ENCODE assay signal across 8 cellular contexts in genomic region chr2:128196026-128196822, GRCh38.
A peak's percentile ranks its signal among the peaks of the same experiment; 100 is the strongest.
DNase-seq lines count a peak whose midpoint lies in the region; TF ChIP-seq lines count a peak whose summit lies in the region.

No MANE protein-coding gene starts in this region.

- H3K9me2 ChIP-seq in PC-9 (ENCODE audit: insufficient read depth), result no peaks in the 10 kb centered on the region

- H3K36me3 ChIP-seq in esophagus muscularis mucosa (peaks cover 0 to 9% (median 5%) of the 10 kb centered on the region in 4 donors), sigmoid colon (peaks cover 0 to 6% (median 0%) of the 10 kb centered on the region in 4 donors), PC-9 (ENCODE audit: low read depth) (no peaks in the 10 kb centered on the region)

- H3K4me3 ChIP-seq in esophagus muscularis mucosa (peak overlapping the region in 2 of 4 donors; percentile 13 to 18), sigmoid colon (peak overlapping the region in 2 of 4 donors; percentile 8 to 9), PC-9 (no peak overlapping the region)

- H3K27ac ChIP-seq in esophagus muscularis mucosa (replicated peaks in 1 of 4) (peak overlapping the region; percentile 18 to 63 (median 58)), sigmoid colon (peak overlapping the region; percentile 30 to 73 (median 63)), PC-9 (no peak overlapping the region)

- no peak overlapping the region for H3K4me2 ChIP-seq in PC-9

- H3K27me3 ChIP-seq in esophagus muscularis mucosa (no peaks in the 10 kb centered on the region), sigmoid colon (no peaks in the 10 kb centered on the region), PC-9 (ENCODE audit: insufficient read depth, low read depth) (no peaks in the 10 kb centered on the region)

- CTCF ChIA-PET in PC-9 (lab: Charles Lee), result no interaction called here

- TF ChIP-seq EP300 in esophagus muscularis mucosa (IDR thresholded peaks at IDR 0.05) (no peak), sigmoid colon (IDR thresholded peaks at IDR 0.05) (no peak)

- WGBS in esophagus muscularis mucosa, result 48% methylated on average over 10 of the region's 10 CpGs
- WGBS in sigmoid colon, 2 donors, result 26 to 42% methylated on average over 10 of the region's 10 CpGs

- DNase-seq in NCI-H748 (lab: John Stamatoyannopoulos, UW; ENCODE audit: unreplicated experiment), result peak; percentile 1
- DNase-seq in NCI-H748 treated with DMSO at 0.1 percent for 48 hours (lab: John Stamatoyannopoulos, UW), result no peak
- DNase-seq in NCI-H146 (lab: John Stamatoyannopoulos, UW), result peak; percentile 39
- no peak for DNase-seq in esophagus muscularis mucosa (ENCODE audit: extremely low spot score)
- DNase-seq in sigmoid colon, result peak; percentile 68
- DNase-seq in PC-9, result no peak
- no peak for DNase-seq in NCI-H1930 (lab: John Stamatoyannopoulos, UW)
- no peak for DNase-seq in NAMALWA (ENCODE audit: low spot score)

- no peaks in the 10 kb centered on the region for H3K79me2 ChIP-seq in PC-9 (ENCODE audit: low read depth)

- intact Hi-C loops in esophagus muscularis mucosa (cut with DNase I) (loop anchor here (5.0 kb wide), 1 partner anchor 36 kb away; no protein-coding TSS in a partner anchor), sigmoid colon (cut with DNase I) (loop anchor here (5.0 kb wide), 1 partner anchor 36 kb away; no protein-coding TSS in a partner anchor), PC-9 (cut with micrococcal nuclease; ENCODE audit: unreplicated experiment) (no loop called here)

- TF ChIP-seq CTCF in esophagus muscularis mucosa (IDR thresholded peaks at IDR 0.05) (no peak), sigmoid colon (IDR thresholded peaks at IDR 0.05) (no peak), PC-9 (conservative IDR thresholded peaks at IDR 0.05) (no peak)

- H4K20me1 ChIP-seq in PC-9 (ENCODE audit: insufficient read depth), result 0 out of 2 replicates have a peak, but pooled peaks cover 4% of the 10 kb centered on the region

- TF ChIP-seq POLR2A in esophagus muscularis mucosa (IDR thresholded peaks at IDR 0.05; ENCODE audit: low read depth) (no peak), sigmoid colon (IDR thresholded peaks at IDR 0.05) (no peak)

- no TSS peak for BruUV-seq in PC-9 (replicated peaks; lab: Mats Ljungman, UMichigan)

- peaks cover 13 to 25% (median 21%) of the 10 kb centered on the region in 4 donors for H3K4me1 ChIP-seq in esophagus muscularis mucosa
- H3K4me1 ChIP-seq in sigmoid colon, result peaks cover 0 to 23% (median 18%) of the 10 kb centered on the region in 4 donors
- H3K4me1 ChIP-seq in PC-9 (replicated peaks; ENCODE audit: insufficient read depth), result no peaks in the 10 kb centered on the region

- H2AFZ ChIP-seq in PC-9, result no peak overlapping the region

- no peaks in the 10 kb centered on the region for H3F3A ChIP-seq in PC-9 (ENCODE audit: insufficient read depth, low read depth)

- H3K9me3 ChIP-seq in esophagus muscularis mucosa, result no peaks in the 10 kb centered on the region
- no peaks in the 10 kb centered on the region for H3K9me3 ChIP-seq in sigmoid colon
- H3K9me3 ChIP-seq in PC-9 (ENCODE audit: insufficient read depth, low read depth), result no peaks in the 10 kb centered on the region

- POLR2A ChIA-PET in PC-9 (lab: Charles Lee; ENCODE audit: unreplicated experiment), result no interaction called here

Comparison
In these comparisons a context has a peak if more than half of its experiments do, and no peak if none do; other contexts are left out.
1. DNase-seq: peak in NCI-H748 (single experiment), NCI-H146 (single experiment) and sigmoid colon (single experiment); none in NCI-H748 treated with DMSO at 0.1 percent for 48 hours (single experiment), esophagus muscularis mucosa (single experiment), PC-9 (0 of 2), NCI-H1930 (0 of 2) and NAMALWA (single experiment).